1 cellular context compared by ENCODE assay signal in the genomic region with DNA sequence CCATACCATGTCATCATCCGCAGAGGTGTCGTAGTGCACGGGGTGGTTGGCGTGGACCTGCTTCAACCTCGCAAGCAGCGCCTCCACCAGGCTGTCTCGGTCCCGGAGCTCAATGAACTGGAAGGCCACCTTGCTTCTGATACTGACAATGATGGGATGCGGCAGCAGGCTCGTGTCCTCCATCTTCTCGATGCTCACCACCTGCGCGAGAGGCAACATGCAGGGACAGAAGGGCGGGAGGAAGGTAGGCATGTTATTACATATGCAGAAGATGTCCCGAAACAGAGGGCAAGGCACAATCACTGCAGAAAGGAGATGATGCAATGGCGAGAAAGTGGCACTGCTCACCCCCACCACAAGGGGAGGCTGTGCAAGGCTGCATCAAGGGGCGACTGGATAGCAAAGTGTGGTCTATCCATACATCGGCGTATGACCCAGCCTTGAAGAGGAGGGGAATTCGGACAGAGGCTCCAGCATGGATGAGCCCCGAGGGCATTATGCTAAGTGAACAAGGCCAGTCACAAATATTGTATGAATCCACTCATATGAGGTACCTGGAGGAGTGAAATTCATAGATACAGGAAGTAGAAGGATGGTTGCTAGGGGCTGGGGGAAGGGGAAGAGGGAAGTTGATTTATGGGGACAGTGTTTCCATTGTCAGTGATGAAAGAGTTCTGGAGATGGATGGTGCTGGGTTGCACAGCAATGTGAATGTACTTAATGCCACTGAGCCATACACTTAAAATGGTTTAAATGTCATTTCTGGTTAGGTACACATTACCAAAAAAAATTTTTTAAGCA.
TF ChIP-seq lines count a peak whose summit lies in the region.

No MANE protein-coding gene starts in this region.

TF ChIP-seq in HepG2, 621 proteins besides CTCF, POLR2A, EP300 and RAD21 (continued from another document and continues in another):
- TF ChIP-seq PRPF4 (IDR thresholded peaks at IDR 0.05; ENCODE audit: low read depth, low read length, poor library complexity, severe bottlenecking) = no peak
- TF ChIP-seq, protein P1, sequence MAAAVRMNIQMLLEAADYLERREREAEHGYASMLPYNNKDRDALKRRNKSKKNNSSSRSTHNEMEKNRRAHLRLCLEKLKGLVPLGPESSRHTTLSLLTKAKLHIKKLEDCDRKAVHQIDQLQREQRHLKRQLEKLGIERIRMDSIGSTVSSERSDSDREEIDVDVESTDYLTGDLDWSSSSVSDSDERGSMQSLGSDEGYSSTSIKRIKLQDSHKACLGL (CRISPR knock-in tag; IDR thresholded peaks at IDR 0.05) = no peak
- TF ChIP-seq ZNF605 (CRISPR knock-in tag; IDR thresholded peaks at IDR 0.05) = no peak
- no peak for TF ChIP-seq TP53 (CRISPR knock-in tag; conservative IDR thresholded peaks at IDR 0.05)
- 0 out of 4 replicates have a peak, but pooled peaks of 1 of the 2 experiments have one; percentile 25 for TF ChIP-seq NR2F1 (CRISPR knock-in tag; IDR thresholded peaks at IDR 0.05)
- TF ChIP-seq NCOA2 (CRISPR knock-in tag; IDR thresholded peaks at IDR 0.05) = no peak
- TF ChIP-seq, protein P2, sequence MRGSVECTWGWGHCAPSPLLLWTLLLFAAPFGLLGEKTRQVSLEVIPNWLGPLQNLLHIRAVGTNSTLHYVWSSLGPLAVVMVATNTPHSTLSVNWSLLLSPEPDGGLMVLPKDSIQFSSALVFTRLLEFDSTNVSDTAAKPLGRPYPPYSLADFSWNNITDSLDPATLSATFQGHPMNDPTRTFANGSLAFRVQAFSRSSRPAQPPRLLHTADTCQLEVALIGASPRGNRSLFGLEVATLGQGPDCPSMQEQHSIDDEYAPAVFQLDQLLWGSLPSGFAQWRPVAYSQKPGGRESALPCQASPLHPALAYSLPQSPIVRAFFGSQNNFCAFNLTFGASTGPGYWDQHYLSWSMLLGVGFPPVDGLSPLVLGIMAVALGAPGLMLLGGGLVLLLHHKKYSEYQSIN (CRISPR knock-in tag; IDR thresholded peaks at IDR 0.05; ENCODE audit: borderline replicate concordance) = no peak
- TF ChIP-seq, protein P3, sequence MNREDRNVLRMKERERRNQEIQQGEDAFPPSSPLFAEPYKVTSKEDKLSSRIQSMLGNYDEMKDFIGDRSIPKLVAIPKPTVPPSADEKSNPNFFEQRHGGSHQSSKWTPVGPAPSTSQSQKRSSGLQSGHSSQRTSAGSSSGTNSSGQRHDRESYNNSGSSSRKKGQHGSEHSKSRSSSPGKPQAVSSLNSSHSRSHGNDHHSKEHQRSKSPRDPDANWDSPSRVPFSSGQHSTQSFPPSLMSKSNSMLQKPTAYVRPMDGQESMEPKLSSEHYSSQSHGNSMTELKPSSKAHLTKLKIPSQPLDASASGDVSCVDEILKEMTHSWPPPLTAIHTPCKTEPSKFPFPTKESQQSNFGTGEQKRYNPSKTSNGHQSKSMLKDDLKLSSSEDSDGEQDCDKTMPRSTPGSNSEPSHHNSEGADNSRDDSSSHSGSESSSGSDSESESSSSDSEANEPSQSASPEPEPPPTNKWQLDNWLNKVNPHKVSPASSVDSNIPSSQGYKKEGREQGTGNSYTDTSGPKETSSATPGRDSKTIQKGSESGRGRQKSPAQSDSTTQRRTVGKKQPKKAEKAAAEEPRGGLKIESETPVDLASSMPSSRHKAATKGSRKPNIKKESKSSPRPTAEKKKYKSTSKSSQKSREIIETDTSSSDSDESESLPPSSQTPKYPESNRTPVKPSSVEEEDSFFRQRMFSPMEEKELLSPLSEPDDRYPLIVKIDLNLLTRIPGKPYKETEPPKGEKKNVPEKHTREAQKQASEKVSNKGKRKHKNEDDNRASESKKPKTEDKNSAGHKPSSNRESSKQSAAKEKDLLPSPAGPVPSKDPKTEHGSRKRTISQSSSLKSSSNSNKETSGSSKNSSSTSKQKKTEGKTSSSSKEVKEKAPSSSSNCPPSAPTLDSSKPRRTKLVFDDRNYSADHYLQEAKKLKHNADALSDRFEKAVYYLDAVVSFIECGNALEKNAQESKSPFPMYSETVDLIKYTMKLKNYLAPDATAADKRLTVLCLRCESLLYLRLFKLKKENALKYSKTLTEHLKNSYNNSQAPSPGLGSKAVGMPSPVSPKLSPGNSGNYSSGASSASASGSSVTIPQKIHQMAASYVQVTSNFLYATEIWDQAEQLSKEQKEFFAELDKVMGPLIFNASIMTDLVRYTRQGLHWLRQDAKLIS (CRISPR knock-in tag; IDR thresholded peaks at IDR 0.05) = no peak
- TF ChIP-seq, protein P4, sequence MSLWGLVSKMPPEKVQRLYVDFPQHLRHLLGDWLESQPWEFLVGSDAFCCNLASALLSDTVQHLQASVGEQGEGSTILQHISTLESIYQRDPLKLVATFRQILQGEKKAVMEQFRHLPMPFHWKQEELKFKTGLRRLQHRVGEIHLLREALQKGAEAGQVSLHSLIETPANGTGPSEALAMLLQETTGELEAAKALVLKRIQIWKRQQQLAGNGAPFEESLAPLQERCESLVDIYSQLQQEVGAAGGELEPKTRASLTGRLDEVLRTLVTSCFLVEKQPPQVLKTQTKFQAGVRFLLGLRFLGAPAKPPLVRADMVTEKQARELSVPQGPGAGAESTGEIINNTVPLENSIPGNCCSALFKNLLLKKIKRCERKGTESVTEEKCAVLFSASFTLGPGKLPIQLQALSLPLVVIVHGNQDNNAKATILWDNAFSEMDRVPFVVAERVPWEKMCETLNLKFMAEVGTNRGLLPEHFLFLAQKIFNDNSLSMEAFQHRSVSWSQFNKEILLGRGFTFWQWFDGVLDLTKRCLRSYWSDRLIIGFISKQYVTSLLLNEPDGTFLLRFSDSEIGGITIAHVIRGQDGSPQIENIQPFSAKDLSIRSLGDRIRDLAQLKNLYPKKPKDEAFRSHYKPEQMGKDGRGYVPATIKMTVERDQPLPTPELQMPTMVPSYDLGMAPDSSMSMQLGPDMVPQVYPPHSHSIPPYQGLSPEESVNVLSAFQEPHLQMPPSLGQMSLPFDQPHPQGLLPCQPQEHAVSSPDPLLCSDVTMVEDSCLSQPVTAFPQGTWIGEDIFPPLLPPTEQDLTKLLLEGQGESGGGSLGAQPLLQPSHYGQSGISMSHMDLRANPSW (CRISPR knock-in tag; IDR thresholded peaks at IDR 0.05; ENCODE audit: borderline replicate concordance) = no peak
- peak; percentile 82 for TF ChIP-seq ZBTB38 (CRISPR knock-in tag; IDR thresholded peaks at IDR 0.05)
- TF ChIP-seq ZNF180 (CRISPR knock-in tag; IDR thresholded peaks at IDR 0.05; ENCODE audit: borderline replicate concordance, low read depth) = no peak
- TF ChIP-seq HOXD1 (CRISPR knock-in tag; IDR thresholded peaks at IDR 0.05) = no peak
- no peak for TF ChIP-seq ZNF772 (CRISPR knock-in tag; IDR thresholded peaks at IDR 0.05)
- TF ChIP-seq CREM (IDR thresholded peaks at IDR 0.05) = no peak
- TF ChIP-seq CREM (CRISPR knock-in tag; IDR thresholded peaks at IDR 0.05) = no peak
- TF ChIP-seq DNMT1 (CRISPR knock-in tag; IDR thresholded peaks at IDR 0.05) = no peak
- TF ChIP-seq MATR3 (CRISPR knock-in tag; IDR thresholded peaks at IDR 0.05) = no peak
- peak; percentile 68; the same call in 1 of the 2 replicates for TF ChIP-seq GFI1 (CRISPR knock-in tag; IDR thresholded peaks at IDR 0.05; ENCODE audit: borderline replicate concordance)
- TF ChIP-seq ZNF383 (CRISPR knock-in tag; IDR thresholded peaks at IDR 0.05; ENCODE audit: borderline replicate concordance) = no peak
- TF ChIP-seq, protein P5, sequence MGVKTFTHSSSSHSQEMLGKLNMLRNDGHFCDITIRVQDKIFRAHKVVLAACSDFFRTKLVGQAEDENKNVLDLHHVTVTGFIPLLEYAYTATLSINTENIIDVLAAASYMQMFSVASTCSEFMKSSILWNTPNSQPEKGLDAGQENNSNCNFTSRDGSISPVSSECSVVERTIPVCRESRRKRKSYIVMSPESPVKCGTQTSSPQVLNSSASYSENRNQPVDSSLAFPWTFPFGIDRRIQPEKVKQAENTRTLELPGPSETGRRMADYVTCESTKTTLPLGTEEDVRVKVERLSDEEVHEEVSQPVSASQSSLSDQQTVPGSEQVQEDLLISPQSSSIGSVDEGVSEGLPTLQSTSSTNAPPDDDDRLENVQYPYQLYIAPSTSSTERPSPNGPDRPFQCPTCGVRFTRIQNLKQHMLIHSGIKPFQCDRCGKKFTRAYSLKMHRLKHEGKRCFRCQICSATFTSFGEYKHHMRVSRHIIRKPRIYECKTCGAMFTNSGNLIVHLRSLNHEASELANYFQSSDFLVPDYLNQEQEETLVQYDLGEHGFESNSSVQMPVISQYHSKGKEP (CRISPR knock-in tag; IDR thresholded peaks at IDR 0.05) = no peak
- TF ChIP-seq, protein P6, sequence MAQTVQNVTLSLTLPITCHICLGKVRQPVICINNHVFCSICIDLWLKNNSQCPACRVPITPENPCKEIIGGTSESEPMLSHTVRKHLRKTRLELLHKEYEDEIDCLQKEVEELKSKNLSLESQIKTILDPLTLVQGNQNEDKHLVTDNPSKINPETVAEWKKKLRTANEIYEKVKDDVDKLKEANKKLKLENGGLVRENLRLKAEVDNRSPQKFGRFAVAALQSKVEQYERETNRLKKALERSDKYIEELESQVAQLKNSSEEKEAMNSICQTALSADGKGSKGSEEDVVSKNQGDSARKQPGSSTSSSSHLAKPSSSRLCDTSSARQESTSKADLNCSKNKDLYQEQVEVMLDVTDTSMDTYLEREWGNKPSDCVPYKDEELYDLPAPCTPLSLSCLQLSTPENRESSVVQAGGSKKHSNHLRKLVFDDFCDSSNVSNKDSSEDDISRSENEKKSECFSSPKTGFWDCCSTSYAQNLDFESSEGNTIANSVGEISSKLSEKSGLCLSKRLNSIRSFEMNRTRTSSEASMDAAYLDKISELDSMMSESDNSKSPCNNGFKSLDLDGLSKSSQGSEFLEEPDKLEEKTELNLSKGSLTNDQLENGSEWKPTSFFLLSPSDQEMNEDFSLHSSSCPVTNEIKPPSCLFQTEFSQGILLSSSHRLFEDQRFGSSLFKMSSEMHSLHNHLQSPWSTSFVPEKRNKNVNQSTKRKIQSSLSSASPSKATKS (CRISPR knock-in tag; IDR thresholded peaks at IDR 0.05) = no peak
- no peak for TF ChIP-seq ZNF670 (CRISPR knock-in tag; IDR thresholded peaks at IDR 0.05; ENCODE audit: borderline replicate concordance)
- no peak for TF ChIP-seq RFX5 (IDR thresholded peaks at IDR 0.05; ENCODE audit: low read depth, low read length)
- TF ChIP-seq, protein P7, sequence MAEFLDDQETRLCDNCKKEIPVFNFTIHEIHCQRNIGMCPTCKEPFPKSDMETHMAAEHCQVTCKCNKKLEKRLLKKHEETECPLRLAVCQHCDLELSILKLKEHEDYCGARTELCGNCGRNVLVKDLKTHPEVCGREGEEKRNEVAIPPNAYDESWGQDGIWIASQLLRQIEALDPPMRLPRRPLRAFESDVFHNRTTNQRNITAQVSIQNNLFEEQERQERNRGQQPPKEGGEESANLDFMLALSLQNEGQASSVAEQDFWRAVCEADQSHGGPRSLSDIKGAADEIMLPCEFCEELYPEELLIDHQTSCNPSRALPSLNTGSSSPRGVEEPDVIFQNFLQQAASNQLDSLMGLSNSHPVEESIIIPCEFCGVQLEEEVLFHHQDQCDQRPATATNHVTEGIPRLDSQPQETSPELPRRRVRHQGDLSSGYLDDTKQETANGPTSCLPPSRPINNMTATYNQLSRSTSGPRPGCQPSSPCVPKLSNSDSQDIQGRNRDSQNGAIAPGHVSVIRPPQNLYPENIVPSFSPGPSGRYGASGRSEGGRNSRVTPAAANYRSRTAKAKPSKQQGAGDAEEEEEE (CRISPR knock-in tag; IDR thresholded peaks at IDR 0.05; ENCODE audit: borderline replicate concordance) = no peak
- TF ChIP-seq, protein P8, sequence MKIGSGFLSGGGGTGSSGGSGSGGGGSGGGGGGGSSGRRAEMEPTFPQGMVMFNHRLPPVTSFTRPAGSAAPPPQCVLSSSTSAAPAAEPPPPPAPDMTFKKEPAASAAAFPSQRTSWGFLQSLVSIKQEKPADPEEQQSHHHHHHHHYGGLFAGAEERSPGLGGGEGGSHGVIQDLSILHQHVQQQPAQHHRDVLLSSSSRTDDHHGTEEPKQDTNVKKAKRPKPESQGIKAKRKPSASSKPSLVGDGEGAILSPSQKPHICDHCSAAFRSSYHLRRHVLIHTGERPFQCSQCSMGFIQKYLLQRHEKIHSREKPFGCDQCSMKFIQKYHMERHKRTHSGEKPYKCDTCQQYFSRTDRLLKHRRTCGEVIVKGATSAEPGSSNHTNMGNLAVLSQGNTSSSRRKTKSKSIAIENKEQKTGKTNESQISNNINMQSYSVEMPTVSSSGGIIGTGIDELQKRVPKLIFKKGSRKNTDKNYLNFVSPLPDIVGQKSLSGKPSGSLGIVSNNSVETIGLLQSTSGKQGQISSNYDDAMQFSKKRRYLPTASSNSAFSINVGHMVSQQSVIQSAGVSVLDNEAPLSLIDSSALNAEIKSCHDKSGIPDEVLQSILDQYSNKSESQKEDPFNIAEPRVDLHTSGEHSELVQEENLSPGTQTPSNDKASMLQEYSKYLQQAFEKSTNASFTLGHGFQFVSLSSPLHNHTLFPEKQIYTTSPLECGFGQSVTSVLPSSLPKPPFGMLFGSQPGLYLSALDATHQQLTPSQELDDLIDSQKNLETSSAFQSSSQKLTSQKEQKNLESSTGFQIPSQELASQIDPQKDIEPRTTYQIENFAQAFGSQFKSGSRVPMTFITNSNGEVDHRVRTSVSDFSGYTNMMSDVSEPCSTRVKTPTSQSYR (CRISPR knock-in tag; IDR thresholded peaks at IDR 0.05; ENCODE audit: borderline replicate concordance) = peak; percentile 54; the same call in 1 of the 2 replicates
- TF ChIP-seq KAT7 (CRISPR knock-in tag; IDR thresholded peaks at IDR 0.05; ENCODE audit: borderline replicate concordance) = peak; percentile 85; the same call in 1 of the 2 replicates
- TF ChIP-seq ZNF616 (CRISPR knock-in tag; IDR thresholded peaks at IDR 0.05; ENCODE audit: low read depth) = no peak
- no peak for TF ChIP-seq SSRP1 (CRISPR knock-in tag; IDR thresholded peaks at IDR 0.05)
- no peak for TF ChIP-seq HNRNPL (IDR thresholded peaks at IDR 0.05; ENCODE audit: low read depth, low read length)
- no peak for TF ChIP-seq RFX3 (CRISPR knock-in tag; IDR thresholded peaks at IDR 0.05)
